In genomic region chr10:66784796-66785195, GRCh38 we compare ENCODE assay signal across 23 cellular contexts.
"Had no signal": no experiment of that assay in that cellular context is flagged by ENCODE, and none has a peak within 500 bp of the region (broad histone marks: within the 10 kb centered on the region; RNA-seq: fewer than 3 reads in every experiment).

No MANE protein-coding gene starts in this region.

- H3K4me2 ChIP-seq: neural progenitor cell had no signal

- H3K4me1 ChIP-seq: esophagus squamous epithelium, foreskin keratinocyte, lower lobe of right lung, neural progenitor cell, right atrium auricular region, suprapubic skin, thyroid gland had no signal

- H3K9me3 ChIP-seq: esophagus squamous epithelium, left ventricle myocardium inferior, lower lobe of right lung, ovary, right atrium auricular region, sigmoid colon, suprapubic skin, thyroid gland had no signal

- H3K9me3 Mint-ChIP-seq: mesothelial cell of epicardium, neural progenitor cell, type B pancreatic cell had no signal

- H3K9ac ChIP-seq: neural progenitor cell had no signal

- H3K4me3 Mint-ChIP-seq: immature natural killer cell; memory B cell; mesothelial cell of epicardium; natural killer cell treated with Interleukin-12 subunit alpha and Interleukin-12 subunit beta and Interleukin-15 and Interleukin-18, amount 100 ng/mL, for 72 hours; neural progenitor cell; type B pancreatic cell had no signal

- H3K27me3 Mint-ChIP-seq: memory B cell; natural killer cell treated with Interleukin-12 subunit alpha and Interleukin-12 subunit beta and Interleukin-15 and Interleukin-18, amount 100 ng/mL, for 72 hours; type B pancreatic cell had no signal

- H3K27ac ChIP-seq: epithelial cell of prostate, esophagus squamous epithelium, foreskin keratinocyte, left ventricle myocardium inferior, lower lobe of right lung, neural progenitor cell, ovary, right atrium auricular region, sigmoid colon, suprapubic skin, thyroid gland had no signal

- H3K36me3 ChIP-seq: esophagus squamous epithelium, left ventricle myocardium inferior, lower lobe of right lung, neural progenitor cell, ovary, right atrium auricular region, sigmoid colon, suprapubic skin, thyroid gland had no signal

- DNase-seq: effector memory CD4-positive, alpha-beta T cell; esophagus squamous epithelium; foreskin keratinocyte; immature natural killer cell; kidney; left cardiac atrium; left ventricle myocardium inferior; lower lobe of right lung; nucleus accumbens; ovary; sigmoid colon; small intestine; stimulated activated CD4-positive, alpha-beta T cell treated with anti-CD3 and anti-CD28 coated beads, Interleukin-2, amount 100 ng/mL, for 48 hours; stimulated activated naive CD8-positive, alpha-beta T cell treated with anti-CD3 and anti-CD28 coated beads, Interleukin-15, Interleukin-2, amounts not matched to agents 100 U/mL and 50 U/mL, for 24 hours; thyroid gland had no signal

- H3K4me1 Mint-ChIP-seq: immature natural killer cell, memory B cell, neural progenitor cell had no signal

- ATAC-seq: foreskin keratinocyte; left cardiac atrium; lower lobe of right lung; natural killer cell treated with Interleukin-12 subunit alpha and Interleukin-12 subunit beta and Interleukin-15 and Interleukin-18, amount 100 ng/mL, for 72 hours; stimulated activated naive CD8-positive, alpha-beta T cell treated with anti-CD3 and anti-CD28 coated beads, Interleukin-15, Interleukin-2, amounts not matched to agents 100 U/mL and 50 U/mL, for 24 hours had no signal

- H3K27ac Mint-ChIP-seq: immature natural killer cell; memory B cell; mesothelial cell of epicardium; natural killer cell treated with Interleukin-12 subunit alpha and Interleukin-12 subunit beta and Interleukin-15 and Interleukin-18, amount 100 ng/mL, for 72 hours; neural progenitor cell; type B pancreatic cell had no signal

- H3K27me3 ChIP-seq: esophagus squamous epithelium, foreskin keratinocyte, neural progenitor cell, ovary, right atrium auricular region, sigmoid colon, suprapubic skin, thyroid gland had no signal

- H3K4me3 ChIP-seq: esophagus squamous epithelium, left ventricle myocardium inferior, lower lobe of right lung, neural progenitor cell, ovary, right atrium auricular region, sigmoid colon, suprapubic skin, thyroid gland had no signal

- H3K36me3 Mint-ChIP-seq: immature natural killer cell; memory B cell; mesothelial cell of epicardium; natural killer cell treated with Interleukin-12 subunit alpha and Interleukin-12 subunit beta and Interleukin-15 and Interleukin-18, amount 100 ng/mL, for 72 hours; neural progenitor cell; type B pancreatic cell had no signal

- H2AFZ ChIP-seq: neural progenitor cell had no signal
